In the genomic region with DNA sequence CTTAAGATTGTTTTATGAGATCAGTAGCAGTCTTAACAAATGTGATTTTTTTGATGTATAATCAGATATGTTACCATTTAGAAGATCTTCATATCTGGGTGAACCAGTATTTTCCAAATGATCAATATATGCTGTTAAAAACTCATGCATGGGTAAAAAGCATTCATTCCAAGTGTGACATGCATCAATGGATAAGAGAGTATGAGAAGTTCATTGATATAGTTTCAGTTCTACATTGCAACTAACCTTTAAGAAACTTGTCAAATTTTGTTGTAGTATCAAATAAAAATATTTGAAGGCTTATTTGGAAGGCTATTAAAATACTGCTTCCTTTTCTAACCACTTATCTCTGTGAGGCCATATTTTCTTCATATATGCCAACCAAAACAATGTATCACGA, we compare ENCODE assay signal across 31 cellular contexts.
"Had no signal": no experiment of that assay in that cellular context is flagged by ENCODE, and none has a peak within 500 bp of the region (broad histone marks: within the 10 kb centered on the region; RNA-seq: fewer than 3 reads in every experiment).

No MANE protein-coding gene starts in this region.

- DNase-seq: activated CD4-positive, alpha-beta memory T cell treated with anti-CD3 and anti-CD28 coated beads for 36 hours; activated CD4-positive, alpha-beta T cell treated with anti-CD3 and anti-CD28 coated beads for 36 hours; activated CD4-positive, alpha-beta T cell treated with anti-CD3 and anti-CD28 coated beads, Interleukin-2, amount 10 ng/mL, durations not matched to agents 24 days and 14 days; activated CD4-positive, CD25-positive, alpha-beta regulatory T cell; activated CD4-positive, CD25-positive, alpha-beta regulatory T cell treated with anti-CD3 and anti-CD28 coated beads, Interleukin-2, amount 50 U/mL, for 72 hours; activated CD8-positive, alpha-beta memory T cell treated with anti-CD3 and anti-CD28 coated beads, Interleukin-2, amount 10 ng/mL, durations not matched to agents 7 days and 5 days; activated CD8-positive, alpha-beta memory T cell treated with anti-CD3 and anti-CD28 coated beads, Interleukin-2, amount 50 U/mL, for 4 hours; activated CD8-positive, alpha-beta T cell treated with anti-CD3 and anti-CD28 coated beads, Interleukin-2, amount 10 ng/mL, durations not matched to agents 7 days and 5 days; activated gamma-delta T cell; activated naive CD4-positive, alpha-beta T cell; activated naive CD4-positive, alpha-beta T cell treated with anti-CD3 and anti-CD28 coated beads, Interleukin-2, amount 10 ng/mL, durations not matched to agents 7 days and 5 days; activated naive CD8-positive, alpha-beta T cell treated with anti-CD3 and anti-CD28 coated beads, Interleukin-2, amount 10 ng/mL, durations not matched to agents 7 days and 5 days; activated T-cell treated with anti-CD3 and anti-CD28 coated beads for 4 hours; activated T-cell treated with anti-CD3 and anti-CD28 coated beads, Interleukin-2, amount 50 U/mL, for 24 hours; activated T-cell treated with anti-CD3 and anti-CD28 coated beads, Interleukin-2, amount 50 U/mL, for 72 hours; brain microvascular endothelial cell; dorsolateral prefrontal cortex; effector memory CD4-positive, alpha-beta T cell; endodermal cell; foreskin fibroblast; head of caudate nucleus; hippocampal formation; T1000 had no signal

- H3K4me3 Mint-ChIP-seq: activated CD4-positive, alpha-beta memory T cell treated with anti-CD3 and anti-CD28 coated beads for 36 hours; activated CD4-positive, alpha-beta T cell treated with anti-CD3 and anti-CD28 coated beads for 36 hours; activated CD4-positive, alpha-beta T cell treated with anti-CD3 and anti-CD28 coated beads, Interleukin-2, amount 10 ng/mL, durations not matched to agents 24 days and 14 days; activated CD8-positive, alpha-beta memory T cell treated with anti-CD3 and anti-CD28 coated beads, Interleukin-2, amount 10 ng/mL, durations not matched to agents 7 days and 5 days; activated CD8-positive, alpha-beta T cell treated with anti-CD3 and anti-CD28 coated beads, Interleukin-2, amount 10 ng/mL, durations not matched to agents 7 days and 5 days; activated naive CD4-positive, alpha-beta T cell treated with anti-CD3 and anti-CD28 coated beads, Interleukin-2, amount 10 ng/mL, durations not matched to agents 7 days and 5 days; activated naive CD8-positive, alpha-beta T cell treated with anti-CD3 and anti-CD28 coated beads, Interleukin-2, amount 10 ng/mL, durations not matched to agents 7 days and 5 days; activated T-cell treated with anti-CD3 and anti-CD28 coated beads, Interleukin-2, amount 50 U/mL, for 24 hours; activated T-cell treated with anti-CD3 and anti-CD28 coated beads, Interleukin-2, amount 50 U/mL, for 72 hours; central memory CD8-positive, alpha-beta T cell; dendritic cell treated with granulocyte-macrophage colony-stimulating factor and Interleukin-4, amounts not matched to agents 40 ng/mL and 50 ng/mL, for 4 days; endodermal cell; T-helper 2 cell treated with Interferon-gamma antibody and Interleukin-4, amounts not matched to agents 5 μg/mL and 100 μg/mL, for 36 hours had no signal

- H3K36me3 ChIP-seq: brain microvascular endothelial cell had no signal

- H3K27me3 Mint-ChIP-seq: activated CD4-positive, alpha-beta memory T cell treated with anti-CD3 and anti-CD28 coated beads for 36 hours; activated CD4-positive, alpha-beta T cell treated with anti-CD3 and anti-CD28 coated beads for 36 hours; activated CD4-positive, alpha-beta T cell treated with anti-CD3 and anti-CD28 coated beads, Interleukin-2, amount 10 ng/mL, durations not matched to agents 24 days and 14 days; activated CD8-positive, alpha-beta memory T cell treated with anti-CD3 and anti-CD28 coated beads, Interleukin-2, amount 10 ng/mL, durations not matched to agents 7 days and 5 days; activated naive CD4-positive, alpha-beta T cell treated with anti-CD3 and anti-CD28 coated beads, Interleukin-2, amount 10 ng/mL, durations not matched to agents 7 days and 5 days; activated T-cell treated with anti-CD3 and anti-CD28 coated beads, Interleukin-2, amount 50 U/mL, for 24 hours; central memory CD8-positive, alpha-beta T cell; dendritic cell treated with granulocyte-macrophage colony-stimulating factor and Interleukin-4, amounts not matched to agents 40 ng/mL and 50 ng/mL, for 4 days had no signal

- H3K4me3 ChIP-seq: coronary artery, dorsolateral prefrontal cortex had no signal

- H3K4me1 Mint-ChIP-seq: activated CD4-positive, alpha-beta T cell treated with anti-CD3 and anti-CD28 coated beads for 36 hours; activated CD8-positive, alpha-beta memory T cell treated with anti-CD3 and anti-CD28 coated beads, Interleukin-2, amount 10 ng/mL, durations not matched to agents 7 days and 5 days; activated naive CD4-positive, alpha-beta T cell treated with anti-CD3 and anti-CD28 coated beads, Interleukin-2, amount 10 ng/mL, durations not matched to agents 7 days and 5 days; central memory CD8-positive, alpha-beta T cell had no signal

- H3K9me3 Mint-ChIP-seq: activated CD4-positive, alpha-beta memory T cell treated with anti-CD3 and anti-CD28 coated beads for 36 hours; activated naive CD4-positive, alpha-beta T cell treated with anti-CD3 and anti-CD28 coated beads, Interleukin-2, amount 10 ng/mL, durations not matched to agents 7 days and 5 days; activated naive CD4-positive, alpha-beta T cell treated with anti-CD3 and anti-CD28 coated beads, Interleukin-2, amount 50 U/mL, for 72 hours; activated naive CD8-positive, alpha-beta T cell treated with anti-CD3 and anti-CD28 coated beads, Interleukin-2, amount 10 ng/mL, durations not matched to agents 7 days and 5 days; activated T-cell treated with anti-CD3 and anti-CD28 coated beads, Interleukin-2, amount 50 U/mL, for 24 hours; central memory CD8-positive, alpha-beta T cell; dendritic cell treated with granulocyte-macrophage colony-stimulating factor and Interleukin-4, amounts not matched to agents 40 ng/mL and 50 ng/mL, for 4 days; T-helper 2 cell treated with Interferon-gamma antibody and Interleukin-4, amounts not matched to agents 5 μg/mL and 100 μg/mL, for 36 hours had no signal

- H3K27ac ChIP-seq: brain microvascular endothelial cell, coronary artery, dorsolateral prefrontal cortex had no signal

- FAIRE-seq: astrocyte, bronchial epithelial cell had no signal

- H3K36me3 Mint-ChIP-seq: activated naive CD4-positive, alpha-beta T cell treated with anti-CD3 and anti-CD28 coated beads, Interleukin-2, amount 10 ng/mL, durations not matched to agents 7 days and 5 days had no signal

- ATAC-seq: activated CD4-positive, alpha-beta T cell treated with anti-CD3 and anti-CD28 coated beads for 36 hours; activated CD8-positive, alpha-beta memory T cell treated with anti-CD3 and anti-CD28 coated beads, Interleukin-2, amount 10 ng/mL, durations not matched to agents 7 days and 5 days; activated CD8-positive, alpha-beta T cell treated with anti-CD3 and anti-CD28 coated beads, Interleukin-2, amount 10 ng/mL, durations not matched to agents 7 days and 5 days; activated naive CD4-positive, alpha-beta T cell treated with anti-CD3 and anti-CD28 coated beads, Interleukin-2, amount 50 U/mL, for 72 hours; activated T-cell treated with anti-CD3 and anti-CD28 coated beads, Interleukin-2, amount 50 U/mL, for 72 hours; esophagus mucosa had no signal

- H3K27ac Mint-ChIP-seq: activated CD4-positive, alpha-beta memory T cell treated with anti-CD3 and anti-CD28 coated beads for 36 hours; activated CD4-positive, alpha-beta T cell treated with anti-CD3 and anti-CD28 coated beads for 36 hours; activated CD4-positive, alpha-beta T cell treated with anti-CD3 and anti-CD28 coated beads, Interleukin-2, amount 10 ng/mL, durations not matched to agents 24 days and 14 days; activated CD8-positive, alpha-beta memory T cell treated with anti-CD3 and anti-CD28 coated beads, Interleukin-2, amount 10 ng/mL, durations not matched to agents 7 days and 5 days; activated CD8-positive, alpha-beta T cell treated with anti-CD3 and anti-CD28 coated beads, Interleukin-2, amount 10 ng/mL, durations not matched to agents 7 days and 5 days; activated naive CD4-positive, alpha-beta T cell treated with anti-CD3 and anti-CD28 coated beads, Interleukin-2, amount 10 ng/mL, durations not matched to agents 7 days and 5 days; activated naive CD4-positive, alpha-beta T cell treated with anti-CD3 and anti-CD28 coated beads, Interleukin-2, amount 50 U/mL, for 72 hours; activated naive CD8-positive, alpha-beta T cell treated with anti-CD3 and anti-CD28 coated beads, Interleukin-2, amount 10 ng/mL, durations not matched to agents 7 days and 5 days; activated T-cell treated with anti-CD3 and anti-CD28 coated beads, Interleukin-2, amount 50 U/mL, for 24 hours; activated T-cell treated with anti-CD3 and anti-CD28 coated beads, Interleukin-2, amount 50 U/mL, for 72 hours; dendritic cell treated with granulocyte-macrophage colony-stimulating factor and Interleukin-4, amounts not matched to agents 40 ng/mL and 50 ng/mL, for 4 days; endodermal cell; T-helper 2 cell treated with Interferon-gamma antibody and Interleukin-4, amounts not matched to agents 5 μg/mL and 100 μg/mL, for 36 hours had no signal

- H3K27me3 ChIP-seq: brain microvascular endothelial cell, dorsolateral prefrontal cortex had no signal
